ENCODE assay signal across 2 cellular contexts in genomic region chr4:140046037-140046436, GRCh38.
TF ChIP-seq lines count a peak whose summit lies in the region.

No MANE protein-coding gene starts in this region.

TF ChIP-seq in SK-N-SH, 30 proteins besides CTCF, POLR2A, EP300 and RAD21 (continued from another document):
- TF ChIP-seq ZBTB33 (IDR thresholded peaks at IDR 0.05; ENCODE audit: borderline replicate concordance, low read depth) (no peak), FOXJ3 (CRISPR knock-in tag; IDR thresholded peaks at IDR 0.05) (no peak), FOSL2 (IDR thresholded peaks at IDR 0.05; ENCODE audit: borderline replicate concordance, low read depth) (no peak)

TF ChIP-seq in SK-N-SH treated with all-trans-retinoic acid at 6 μM for 48 hours, 23 proteins besides CTCF, POLR2A, EP300 and RAD21 (continued from another document):
- no peak for TF ChIP-seq ZNF565 (CRISPR knock-in tag; conservative IDR thresholded peaks at IDR 0.05; ENCODE audit: low read depth)
- TF ChIP-seq ZC3H10 (CRISPR knock-in tag; IDR thresholded peaks at IDR 0.05): no peak
- no peak for TF ChIP-seq GLIS3 (CRISPR knock-in tag; IDR thresholded peaks at IDR 0.05)
- no peak for TF ChIP-seq PATZ1 (CRISPR knock-in tag; IDR thresholded peaks at IDR 0.05; ENCODE audit: borderline replicate concordance)
- TF ChIP-seq TCF4 (CRISPR knock-in tag; IDR thresholded peaks at IDR 0.05; ENCODE audit: borderline replicate concordance): no peak
- no peak for TF ChIP-seq ISL1 (CRISPR knock-in tag; IDR thresholded peaks at IDR 0.05)
- TF ChIP-seq, protein P1, sequence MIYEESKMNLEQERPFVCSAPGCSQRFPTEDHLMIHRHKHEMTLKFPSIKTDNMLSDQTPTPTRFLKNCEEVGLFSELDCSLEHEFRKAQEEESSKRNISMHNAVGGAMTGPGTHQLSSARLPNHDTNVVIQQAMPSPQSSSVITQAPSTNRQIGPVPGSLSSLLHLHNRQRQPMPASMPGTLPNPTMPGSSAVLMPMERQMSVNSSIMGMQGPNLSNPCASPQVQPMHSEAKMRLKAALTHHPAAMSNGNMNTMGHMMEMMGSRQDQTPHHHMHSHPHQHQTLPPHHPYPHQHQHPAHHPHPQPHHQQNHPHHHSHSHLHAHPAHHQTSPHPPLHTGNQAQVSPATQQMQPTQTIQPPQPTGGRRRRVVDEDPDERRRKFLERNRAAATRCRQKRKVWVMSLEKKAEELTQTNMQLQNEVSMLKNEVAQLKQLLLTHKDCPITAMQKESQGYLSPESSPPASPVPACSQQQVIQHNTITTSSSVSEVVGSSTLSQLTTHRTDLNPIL (CRISPR knock-in tag; IDR thresholded peaks at IDR 0.05; ENCODE audit: low read depth): no peak
- no peak for TF ChIP-seq ESRRG (CRISPR knock-in tag; IDR thresholded peaks at IDR 0.05)
- no peak for TF ChIP-seq POU6F1 (CRISPR knock-in tag; IDR thresholded peaks at IDR 0.05; ENCODE audit: borderline replicate concordance, low read depth)
- no peak for TF ChIP-seq OSR1 (CRISPR knock-in tag; IDR thresholded peaks at IDR 0.05)
- TF ChIP-seq TOX (CRISPR knock-in tag; IDR thresholded peaks at IDR 0.05; ENCODE audit: borderline replicate concordance): no peak
- TF ChIP-seq, protein P2, sequence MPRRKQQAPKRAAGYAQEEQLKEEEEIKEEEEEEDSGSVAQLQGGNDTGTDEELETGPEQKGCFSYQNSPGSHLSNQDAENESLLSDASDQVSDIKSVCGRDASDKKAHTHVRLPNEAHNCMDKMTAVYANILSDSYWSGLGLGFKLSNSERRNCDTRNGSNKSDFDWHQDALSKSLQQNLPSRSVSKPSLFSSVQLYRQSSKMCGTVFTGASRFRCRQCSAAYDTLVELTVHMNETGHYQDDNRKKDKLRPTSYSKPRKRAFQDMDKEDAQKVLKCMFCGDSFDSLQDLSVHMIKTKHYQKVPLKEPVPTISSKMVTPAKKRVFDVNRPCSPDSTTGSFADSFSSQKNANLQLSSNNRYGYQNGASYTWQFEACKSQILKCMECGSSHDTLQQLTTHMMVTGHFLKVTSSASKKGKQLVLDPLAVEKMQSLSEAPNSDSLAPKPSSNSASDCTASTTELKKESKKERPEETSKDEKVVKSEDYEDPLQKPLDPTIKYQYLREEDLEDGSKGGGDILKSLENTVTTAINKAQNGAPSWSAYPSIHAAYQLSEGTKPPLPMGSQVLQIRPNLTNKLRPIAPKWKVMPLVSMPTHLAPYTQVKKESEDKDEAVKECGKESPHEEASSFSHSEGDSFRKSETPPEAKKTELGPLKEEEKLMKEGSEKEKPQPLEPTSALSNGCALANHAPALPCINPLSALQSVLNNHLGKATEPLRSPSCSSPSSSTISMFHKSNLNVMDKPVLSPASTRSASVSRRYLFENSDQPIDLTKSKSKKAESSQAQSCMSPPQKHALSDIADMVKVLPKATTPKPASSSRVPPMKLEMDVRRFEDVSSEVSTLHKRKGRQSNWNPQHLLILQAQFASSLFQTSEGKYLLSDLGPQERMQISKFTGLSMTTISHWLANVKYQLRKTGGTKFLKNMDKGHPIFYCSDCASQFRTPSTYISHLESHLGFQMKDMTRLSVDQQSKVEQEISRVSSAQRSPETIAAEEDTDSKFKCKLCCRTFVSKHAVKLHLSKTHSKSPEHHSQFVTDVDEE (CRISPR knock-in tag; IDR thresholded peaks at IDR 0.05): no peak
- no peak for TF ChIP-seq PPARA (CRISPR knock-in tag; IDR thresholded peaks at IDR 0.05; ENCODE audit: borderline replicate concordance)
- TF ChIP-seq ZFP3 (CRISPR knock-in tag; IDR thresholded peaks at IDR 0.05): no peak
- TF ChIP-seq BACH2 (CRISPR knock-in tag; IDR thresholded peaks at IDR 0.05; ENCODE audit: borderline replicate concordance): no peak
- no peak for TF ChIP-seq ZNF70 (CRISPR knock-in tag; IDR thresholded peaks at IDR 0.05)
- no peak for TF ChIP-seq ARNTL (CRISPR knock-in tag; IDR thresholded peaks at IDR 0.05; ENCODE audit: borderline replicate concordance, low read depth)
- no peak for TF ChIP-seq CSDC2 (CRISPR knock-in tag; IDR thresholded peaks at IDR 0.05)
